ENCODE assay signal across 8 cellular contexts in the genomic region with DNA sequence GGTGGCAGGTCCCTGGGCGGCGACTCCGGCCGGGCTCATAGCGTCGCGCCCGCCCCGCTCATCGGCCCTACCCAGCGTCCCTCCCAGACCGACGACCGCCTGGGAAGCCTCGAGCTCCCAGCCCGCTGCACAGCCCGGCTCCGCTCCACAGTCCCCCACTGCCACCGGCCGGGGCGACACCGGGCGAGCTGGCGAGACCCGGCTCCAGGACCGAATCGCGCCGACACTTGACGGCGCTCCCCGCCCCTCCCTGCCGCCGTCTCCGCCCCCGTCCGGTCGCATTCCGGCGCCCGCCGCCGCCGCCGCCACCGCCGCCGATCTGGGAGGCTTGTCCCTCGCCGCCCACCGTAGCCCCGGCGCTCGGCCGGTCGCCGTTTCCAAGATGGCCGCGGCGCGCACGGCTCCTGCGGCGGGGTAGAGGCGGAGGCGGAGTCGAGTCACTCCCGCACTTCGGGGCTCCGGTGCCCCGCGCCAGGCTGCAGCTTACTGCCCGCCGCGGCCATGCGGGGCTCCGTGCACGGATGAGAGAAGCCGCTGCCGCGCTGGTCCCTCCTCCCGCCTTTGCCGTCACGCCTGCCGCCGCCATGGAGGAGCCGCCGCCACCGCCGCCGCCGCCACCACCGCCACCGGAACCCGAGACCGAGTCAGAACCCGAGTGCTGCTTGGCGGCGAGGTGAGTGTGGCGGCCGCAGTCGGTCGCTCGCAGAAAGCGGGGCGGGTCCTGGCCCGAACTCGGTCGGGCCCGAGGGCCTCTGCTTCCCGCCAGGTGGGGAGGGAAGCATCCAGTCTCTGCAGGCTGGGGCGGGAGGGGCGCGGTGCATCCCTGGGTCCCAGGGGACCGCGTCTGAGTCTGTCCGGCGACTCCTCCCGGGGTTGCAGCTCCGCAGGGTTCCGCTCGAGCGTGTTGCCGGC. TPM values are rescaled to one million over a fixed set of nuclear protein-coding genes. Genes with fewer than 3 reads are reported as not detected.
DNase-seq lines count a peak whose midpoint lies in the region; ATAC-seq lines count a peak whose summit lies in the region.

A gene with protein sequence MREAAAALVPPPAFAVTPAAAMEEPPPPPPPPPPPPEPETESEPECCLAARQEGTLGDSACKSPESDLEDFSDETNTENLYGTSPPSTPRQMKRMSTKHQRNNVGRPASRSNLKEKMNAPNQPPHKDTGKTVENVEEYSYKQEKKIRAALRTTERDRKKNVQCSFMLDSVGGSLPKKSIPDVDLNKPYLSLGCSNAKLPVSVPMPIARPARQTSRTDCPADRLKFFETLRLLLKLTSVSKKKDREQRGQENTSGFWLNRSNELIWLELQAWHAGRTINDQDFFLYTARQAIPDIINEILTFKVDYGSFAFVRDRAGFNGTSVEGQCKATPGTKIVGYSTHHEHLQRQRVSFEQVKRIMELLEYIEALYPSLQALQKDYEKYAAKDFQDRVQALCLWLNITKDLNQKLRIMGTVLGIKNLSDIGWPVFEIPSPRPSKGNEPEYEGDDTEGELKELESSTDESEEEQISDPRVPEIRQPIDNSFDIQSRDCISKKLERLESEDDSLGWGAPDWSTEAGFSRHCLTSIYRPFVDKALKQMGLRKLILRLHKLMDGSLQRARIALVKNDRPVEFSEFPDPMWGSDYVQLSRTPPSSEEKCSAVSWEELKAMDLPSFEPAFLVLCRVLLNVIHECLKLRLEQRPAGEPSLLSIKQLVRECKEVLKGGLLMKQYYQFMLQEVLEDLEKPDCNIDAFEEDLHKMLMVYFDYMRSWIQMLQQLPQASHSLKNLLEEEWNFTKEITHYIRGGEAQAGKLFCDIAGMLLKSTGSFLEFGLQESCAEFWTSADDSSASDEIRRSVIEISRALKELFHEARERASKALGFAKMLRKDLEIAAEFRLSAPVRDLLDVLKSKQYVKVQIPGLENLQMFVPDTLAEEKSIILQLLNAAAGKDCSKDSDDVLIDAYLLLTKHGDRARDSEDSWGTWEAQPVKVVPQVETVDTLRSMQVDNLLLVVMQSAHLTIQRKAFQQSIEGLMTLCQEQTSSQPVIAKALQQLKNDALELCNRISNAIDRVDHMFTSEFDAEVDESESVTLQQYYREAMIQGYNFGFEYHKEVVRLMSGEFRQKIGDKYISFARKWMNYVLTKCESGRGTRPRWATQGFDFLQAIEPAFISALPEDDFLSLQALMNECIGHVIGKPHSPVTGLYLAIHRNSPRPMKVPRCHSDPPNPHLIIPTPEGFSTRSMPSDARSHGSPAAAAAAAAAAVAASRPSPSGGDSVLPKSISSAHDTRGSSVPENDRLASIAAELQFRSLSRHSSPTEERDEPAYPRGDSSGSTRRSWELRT (N-terminal part only) (plus strand): TSS at position 359 of the 912 bp plus-strand sequence. CDS start 163 bp downstream, at position 522.

- DNase-seq in ACHN, result peak; percentile 75
- peak; percentile 51 for DNase-seq in NCI-H2227 treated with DMSO at 0.1 percent for 48 hours (lab: John Stamatoyannopoulos, UW)
- peak; percentile 85 for DNase-seq in activated CD4-positive, CD25-positive, alpha-beta regulatory T cell treated with anti-CD3 and anti-CD28 coated beads, Interleukin-2, amount 50 U/mL, for 72 hours
- peak; percentile 76 for DNase-seq in cerebellum (ENCODE audit: low spot score)
- DNase-seq in kidney glomerular epithelial cell (lab: John Stamatoyannopoulos, UW), result peak; percentile 65
- peak; percentile 54 to 68 for DNase-seq in stimulated activated CD4-positive, alpha-beta T cell treated with anti-CD3 and anti-CD28 coated beads, Interleukin-1b, Interleukin-23, amount 100 ng/mL, for 1 hour (ENCODE audit: low read depth in 2 of 2)

- ATAC-seq in GM18520 (IDR thresholded peaks at IDR 0.05; ENCODE audit: unreplicated experiment) (peak; percentile 57), HG03045 (IDR thresholded peaks at IDR 0.05; ENCODE audit: unreplicated experiment) (peak; percentile 77)

- in situ Hi-C loops in ACHN (cut with HindIII; ENCODE audit: low pct_ligation_motif_present, low pct_unique_long_range_greater_than_20kb, low sequenced_read_pairs), result no loop called here

RNA-seq across cellular contexts. Expression of the gene that starts here (rescaled TPM):
- 48.5 TPM for total RNA-seq in cerebellum

Comparison
In these comparisons a context has a peak if more than half of its experiments do, and no peak if none do; other contexts are left out.
1. Peak in every context shown above with its lines: DNase-seq and ATAC-seq.